ENCODE assay signal across 24 cellular contexts in the genomic region with DNA sequence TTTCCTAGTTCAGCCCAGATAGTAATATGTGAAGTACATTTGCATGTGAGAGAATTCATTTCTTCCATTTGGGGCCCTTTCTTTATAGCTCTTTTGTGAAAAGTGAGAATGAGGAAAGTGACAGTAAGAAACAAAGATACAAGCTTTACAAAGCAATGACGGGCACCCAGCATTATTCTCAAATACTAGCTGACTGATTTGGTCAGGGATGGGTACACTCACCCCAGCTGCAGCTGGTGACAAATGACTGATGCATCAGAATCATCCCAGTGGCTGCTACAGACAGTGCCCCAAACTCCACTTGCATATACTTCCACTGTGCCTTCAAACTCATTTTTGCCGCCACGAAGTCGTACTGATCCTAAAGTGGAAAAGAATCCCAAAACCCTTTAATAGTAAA. TPM values are rescaled to one million over a fixed set of nuclear protein-coding genes. Genes with fewer than 3 reads are reported as not detected.
DNase-seq lines count a peak whose midpoint lies in the region; ATAC-seq and TF ChIP-seq lines count a peak whose summit lies in the region.
"Had no signal": no experiment of that assay in that cellular context is flagged by ENCODE, and none has a peak within 500 bp of the region (broad histone marks: within the 10 kb centered on the region; RNA-seq: fewer than 3 reads in every experiment).

No MANE protein-coding gene starts in this region.

- H3K4me2 ChIP-seq in PC-3 (ENCODE audit: low read length) (no peak overlapping the region), mesenchymal stem cell (ENCODE audit: low read length, poor library complexity, severe bottlenecking) (no peak overlapping the region)
- H3K4me2 ChIP-seq: hepatocyte had no signal

- H3K27ac Mint-ChIP-seq in HFFc6 (peak overlapping the region; percentile 90), glutamatergic neuron (ENCODE audit: unreplicated experiment) (peak overlapping the region; percentile 81)
- H3K27ac Mint-ChIP-seq: endodermal cell, naive B cell had no signal

- H3K9me3 Mint-ChIP-seq in HFFc6 (no peaks in the 10 kb centered on the region), glutamatergic neuron (ENCODE audit: unreplicated experiment) (peaks cover 5% of the 10 kb centered on the region)
- H3K9me3 Mint-ChIP-seq: brain, endodermal cell, naive B cell had no signal

- H3K79me1 ChIP-seq in mesenchymal stem cell (replicated peaks; ENCODE audit: low read length, poor library complexity, severe bottlenecking) = no peaks in the 10 kb centered on the region

- H2BK12ac ChIP-seq in mesenchymal stem cell (ENCODE audit: low read length in 2 of 2) = no peak overlapping the region

- TF ChIP-seq CTCF in HFFc6 (IDR thresholded peaks at IDR 0.05) (no peak), PC-3 (conservative IDR thresholded peaks at IDR 0.05; ENCODE audit: low read depth, low read length) (no peak), glutamatergic neuron (IDR thresholded peaks at IDR 0.05; ENCODE audit: partially characterized antibody, unreplicated experiment) (no peak)

- H3K4me3 Mint-ChIP-seq in HFFc6 (peak overlapping the region; percentile 67), glutamatergic neuron (ENCODE audit: unreplicated experiment) (no peak overlapping the region)
- H3K4me3 Mint-ChIP-seq: endodermal cell, naive B cell had no signal

- no peak overlapping the region for H4K8ac ChIP-seq in mesenchymal stem cell (ENCODE audit: low read length)

- H2AK5ac ChIP-seq in mesenchymal stem cell (ENCODE audit: low read length, severe bottlenecking) = no peak overlapping the region

- H2BK15ac ChIP-seq in mesenchymal stem cell (ENCODE audit: low read depth, poor library complexity, severe bottlenecking) = no peak overlapping the region

- H2AFZ ChIP-seq in PC-3 (ENCODE audit: low read length) (no peak overlapping the region), mesenchymal stem cell (ENCODE audit: low read depth, low read length) (no peak overlapping the region)
- H2AFZ ChIP-seq: hepatocyte had no signal

- no peak overlapping the region for H2BK120ac ChIP-seq in mesenchymal stem cell (ENCODE audit: low read depth, low read length)

- no peak overlapping the region for H3K9ac ChIP-seq in PC-3 (ENCODE audit: low read length)
- no peak overlapping the region for H3K9ac ChIP-seq in mesenchymal stem cell (ENCODE audit: low read length)

- H4K91ac ChIP-seq in mesenchymal stem cell (ENCODE audit: low read length) = no peak overlapping the region

- H4K20me1 ChIP-seq in PC-3 (ENCODE audit: low read length) = no peaks in the 10 kb centered on the region

- CTCF ChIA-PET in PC-3 (lab: Charles Lee) = no interaction called here

- POLR2A ChIA-PET in PC-3 (lab: Charles Lee; ENCODE audit: unreplicated experiment) = interaction anchor here (0.5 kb wide), 1 partner anchor 10 kb away, joined by 3 read pairs; no protein-coding TSS in a partner anchor

- H3K9me3 ChIP-seq in PC-3 (ENCODE audit: low read length) (no peaks in the 10 kb centered on the region), mesenchymal stem cell (ENCODE audit: control insufficient read depth, low read length) (no peaks in the 10 kb centered on the region)
- H3K9me3 ChIP-seq: colonic mucosa, upper lobe of left lung had no signal

- H3K14ac ChIP-seq in mesenchymal stem cell (ENCODE audit: low read length in 2 of 2) = no peak overlapping the region

- H3K79me2 ChIP-seq in PC-3 (ENCODE audit: low read length) = no peaks in the 10 kb centered on the region
- H3K79me2 ChIP-seq: hepatocyte had no signal

- H3K36me3 ChIP-seq in PC-3 (ENCODE audit: low read depth, low read length) (no peaks in the 10 kb centered on the region), mesenchymal stem cell (ENCODE audit: control insufficient read depth in 1 of 2, insufficient read depth in 2 of 2, low read depth in 1 of 2, low read length in 2 of 2) (no peaks in the 10 kb centered on the region)
- H3K36me3 ChIP-seq: colonic mucosa, upper lobe of left lung had no signal

- H3K9me2 ChIP-seq in PC-3 (replicated peaks; ENCODE audit: low read length) = no peaks in the 10 kb centered on the region

- peak; percentile 56 for ATAC-seq in GM18511 (IDR thresholded peaks at IDR 0.05; ENCODE audit: unreplicated experiment)
- ATAC-seq in PC-3 = peak; percentile 67
- ATAC-seq in HG03439 (IDR thresholded peaks at IDR 0.05; ENCODE audit: unreplicated experiment) = no peak

- H3K4me1 ChIP-seq in PC-3 (ENCODE audit: insufficient read depth, low read length) = peaks cover 19% of the 10 kb centered on the region
- H3K4me1 ChIP-seq in mesenchymal stem cell (ENCODE audit: control insufficient read depth, insufficient read depth, low read depth, low read length) = peaks cover 2% of the 10 kb centered on the region
- H3K4me1 ChIP-seq: colonic mucosa, upper lobe of left lung had no signal

- H3K27me3 ChIP-seq in PC-3 (ENCODE audit: low read length) = no peaks in the 10 kb centered on the region
- H3K27me3 ChIP-seq in mesenchymal stem cell (ENCODE audit: control insufficient read depth in 1 of 2, insufficient read depth in 1 of 2, low read length in 2 of 2) = no peaks in the 10 kb centered on the region
- H3K27me3 ChIP-seq: colonic mucosa, hepatocyte, upper lobe of left lung had no signal

- no peak overlapping the region for H3K4me3 ChIP-seq in PC-3 (ENCODE audit: low read length)
- no peak overlapping the region for H3K4me3 ChIP-seq in mesenchymal stem cell (ENCODE audit: insufficient read depth in 1 of 2, low read depth in 1 of 2, low read length in 2 of 2)
- H3K4me3 ChIP-seq: colonic mucosa, hepatocyte, upper lobe of left lung had no signal

- H3K36me3 Mint-ChIP-seq in HFFc6 (ENCODE audit: low read depth) (peaks cover 52% of the 10 kb centered on the region), glutamatergic neuron (ENCODE audit: unreplicated experiment) (no peaks in the 10 kb centered on the region)
- H3K36me3 Mint-ChIP-seq: brain, naive B cell had no signal

- no peak overlapping the region for H2BK5ac ChIP-seq in mesenchymal stem cell (ENCODE audit: low read depth, low read length, poor library complexity, severe bottlenecking)

- H3K27me3 Mint-ChIP-seq in HFFc6 (ENCODE audit: insufficient read depth) (no peaks in the 10 kb centered on the region), glutamatergic neuron (ENCODE audit: unreplicated experiment) (peaks cover 5% of the 10 kb centered on the region)

- H3K4ac ChIP-seq in mesenchymal stem cell (ENCODE audit: low read depth in 1 of 2, low read length in 2 of 2) = no peak overlapping the region

- H3K23ac ChIP-seq in mesenchymal stem cell (ENCODE audit: low read length in 2 of 2) = no peak overlapping the region

- H3K27ac ChIP-seq in PC-3 (ENCODE audit: low read length) = no peak overlapping the region; the same call in 1 of the 2 replicates
- H3K27ac ChIP-seq in mesenchymal stem cell (ENCODE audit: low read length, poor library complexity, severe bottlenecking) = no peak overlapping the region
- H3K27ac ChIP-seq: colonic mucosa, hepatocyte, upper lobe of left lung had no signal

- BruUV-seq in PC-3 (replicated peaks; lab: Mats Ljungman, UMichigan) = no TSS peak

- H3K4me1 Mint-ChIP-seq in HFFc6 (ENCODE audit: low read depth) = peaks cover 68% of the 10 kb centered on the region
- peaks cover 40% of the 10 kb centered on the region for H3K4me1 Mint-ChIP-seq in glutamatergic neuron (ENCODE audit: low read depth, unreplicated experiment)
- H3K4me1 Mint-ChIP-seq: naive B cell had no signal

- no peaks in the 10 kb centered on the region for H3F3A ChIP-seq in PC-3 (ENCODE audit: low read length, unreplicated experiment)

- intact Hi-C loops in PC-3 (cut with micrococcal nuclease) = no loop called here

- peak; percentile 42 for DNase-seq in HFFc6
- DNase-seq in PC-3 = peak; percentile 23
- DNase-seq in glutamatergic neuron = no peak
- no peak for DNase-seq in NCI-H1694 (lab: John Stamatoyannopoulos, UW)
- no peak for DNase-seq in COR-L47 (lab: John Stamatoyannopoulos, UW)
- no peak for DNase-seq in mesenchymal stem cell
- DNase-seq: activated CD8-positive, alpha-beta memory T cell treated with anti-CD3 and anti-CD28 coated beads, Interleukin-2, amount 50 U/mL, for 4 hours; AML-193; colonic mucosa; endodermal cell; GOT3; naive B cell; NCI-H1436; NCI-H2171; NCI-H526 treated with DMSO at 0.1 percent for 48 hours; occipital lobe; SHP77; stimulated activated CD4-positive, alpha-beta T cell treated with anti-CD3 and anti-CD28 coated beads, Interleukin-12 subunit alpha, Interleukin-12 subunit beta, amount 100 ng/mL, for 4 hours; upper lobe of left lung had no signal

- no peak overlapping the region for H3K18ac ChIP-seq in mesenchymal stem cell (ENCODE audit: low read depth in 1 of 2, low read length in 2 of 2)

- WGBS in mesenchymal stem cell = 98% methylated on average over 3 of the region's 4 CpGs

RNA-seq across cellular contexts. Expression of a gene that starts 14.8 kb away (rescaled TPM):
- 10 to 100 TPM; 56.6 to 88.0 (median 79.9) TPM for total RNA-seq in HFFc6 (2021; fragmentation: NEBNext Ultra II Directional; extraction: Animal tissue kit (Norgen Biotek cat#: 25700))
- total RNA-seq in PC-3 (2014; rRNA removed) (0.58 and 1.5 TPM in 2 replicates), glutamatergic neuron (ENCODE audit: unreplicated experiment) (113 TPM)
- 4.6 TPM for polyA plus RNA-seq in mesenchymal stem cell (2013, experiment 1 of 2)
- 5.0 TPM for polyA plus RNA-seq in mesenchymal stem cell (2013, experiment 2 of 2)
- total RNA-seq: OCI-LY7 had no signal

Comparison
In these comparisons a context has a peak if more than half of its experiments do, and no peak if none do; other contexts are left out.
1. DNase-seq: peak in HFFc6 (single experiment) and PC-3 (single experiment); none in glutamatergic neuron (single experiment), NCI-H1694 (single experiment), COR-L47 (single experiment) and mesenchymal stem cell (single experiment).
2. RNA of a gene that starts 14.8 kb away (total RNA-seq): 113 TPM in glutamatergic neuron (single experiment) and 56.6 to 88.0 TPM in HFFc6; 0.58 to 1.5 TPM in PC-3; every median in the first group is over 10 times any median in the second.